Comparison of ENCODE assay signal across 9 cellular contexts in genomic region chr5:172688735-172689572, GRCh38. TPM values are rescaled to one million over a fixed set of nuclear protein-coding genes. Genes with fewer than 3 reads are reported as not detected.
DNase-seq lines count a peak whose midpoint lies in the region; ATAC-seq and TF ChIP-seq lines count a peak whose summit lies in the region.
"Had no signal": no experiment of that assay in that cellular context is flagged by ENCODE, and none has a peak within 500 bp of the region (broad histone marks: within the 10 kb centered on the region; RNA-seq: fewer than 3 reads in every experiment).

No MANE protein-coding gene starts in this region.

- no peak overlapping the region for H3K27ac Mint-ChIP-seq in MCF 10A (ENCODE audit: low read depth, unreplicated experiment)
- H3K27ac Mint-ChIP-seq in activated T-helper 2 cell treated with anti-CD3 and anti-CD28 coated beads, Interferon-gamma antibody, Interleukin-2, Interleukin-4, amounts not matched to agents 10 μg/mL and 5 μg/mL and 100 μg/mL, durations not matched to agents 14 hours and 24 hours and 36 hours, result peak overlapping the region; percentile 40

- POLR2A ChIA-PET in MCF 10A (lab: Yijun Ruan, JAX), result interaction anchor here (0.8 kb wide), 1 partner anchor 10 kb away, joined by 3 read pairs; no protein-coding TSS in a partner anchor

- no peaks in the 10 kb centered on the region for H3K9me3 ChIP-seq in liver (ENCODE audit: control insufficient read depth in 4 of 4, low read length in 3 of 4)
- H3K9me3 ChIP-seq: neutrophil had no signal

- DNase-seq in T47D (ENCODE audit: low read depth in 1 of 2, low spot score in 1 of 2) (peak; percentile 86 to 90), MCF 10A (ENCODE audit: unreplicated experiment) (no peak), OCI-M2 (lab: John Stamatoyannopoulos, UW; ENCODE audit: unreplicated experiment) (no peak)
- peak; percentile 28 for DNase-seq in activated T-helper 2 cell treated with anti-CD3 and anti-CD28 coated beads, Interferon-gamma antibody, Interleukin-2, Interleukin-4, amounts not matched to agents 10 μg/mL and 5 μg/mL and 100 μg/mL, durations not matched to agents 14 hours and 24 hours and 36 hours (ENCODE audit: low spot score)

- BruUV-seq in MCF 10A (replicated peaks; lab: Mats Ljungman, UMichigan), result no TSS peak

- ATAC-seq in GM19351 (IDR thresholded peaks at IDR 0.05; ENCODE audit: unreplicated experiment) (no peak), HG03520 (IDR thresholded peaks at IDR 0.05; ENCODE audit: unreplicated experiment) (no peak)

- TF ChIP-seq RAD21 in liver (IDR thresholded peaks at IDR 0.05), result no peak

- H3K27ac ChIP-seq in liver (ENCODE audit: low read depth in 1 of 2, low read length in 2 of 2) (peak overlapping the region; percentile 39 to 43), urinary bladder (ENCODE audit: low read depth) (peak overlapping the region; percentile 32)
- H3K27ac ChIP-seq: neutrophil had no signal

- H3K27me3 ChIP-seq in liver (ENCODE audit: control insufficient read depth in 4 of 4, insufficient read depth in 4 of 4, low read length in 3 of 4), result no peaks in the 10 kb centered on the region

- H3K4me3 ChIP-seq in liver (ENCODE audit: low read depth in 1 of 3, low read length in 3 of 3) (no peak overlapping the region), urinary bladder (ENCODE audit: low read depth, low read length) (no peak overlapping the region)

- in situ Hi-C loops in T47D (cut with HindIII; ENCODE audit: low pct_unique_long_range_greater_than_20kb, low sequenced_read_pairs), result no loop called here

- H3K36me3 ChIP-seq in liver (ENCODE audit: control insufficient read depth in 4 of 4, insufficient read depth in 3 of 4, low read depth in 1 of 4, low read length in 3 of 4), result no peaks in the 10 kb centered on the region
- no peaks in the 10 kb centered on the region for H3K36me3 ChIP-seq in urinary bladder (ENCODE audit: insufficient read depth)
- H3K36me3 ChIP-seq: neutrophil had no signal

- H3K4me3 Mint-ChIP-seq in MCF 10A (ENCODE audit: unreplicated experiment), result no peak overlapping the region
- H3K4me3 Mint-ChIP-seq in activated T-helper 2 cell treated with anti-CD3 and anti-CD28 coated beads, Interferon-gamma antibody, Interleukin-2, Interleukin-4, amounts not matched to agents 10 μg/mL and 5 μg/mL and 100 μg/mL, durations not matched to agents 14 hours and 24 hours and 36 hours (ENCODE audit: low read depth), result no peak overlapping the region

- H3K4me1 Mint-ChIP-seq in MCF 10A (ENCODE audit: insufficient read depth, unreplicated experiment), result no peaks in the 10 kb centered on the region
- H3K4me1 Mint-ChIP-seq in activated T-helper 2 cell treated with anti-CD3 and anti-CD28 coated beads, Interferon-gamma antibody, Interleukin-2, Interleukin-4, amounts not matched to agents 10 μg/mL and 5 μg/mL and 100 μg/mL, durations not matched to agents 14 hours and 24 hours and 36 hours (ENCODE audit: low read depth), result peaks cover 22% of the 10 kb centered on the region

- H3K4me1 ChIP-seq in liver (ENCODE audit: control insufficient read depth in 4 of 4, insufficient read depth in 4 of 4, low read length in 3 of 4), result peaks cover 3 to 9% (median 5%) of the 10 kb centered on the region in 4 donors
- H3K4me1 ChIP-seq in urinary bladder (ENCODE audit: insufficient read depth), result no peaks in the 10 kb centered on the region

- H3K36me3 Mint-ChIP-seq in MCF 10A (ENCODE audit: insufficient read depth, unreplicated experiment), result peaks cover 4% of the 10 kb centered on the region
- H3K36me3 Mint-ChIP-seq in activated T-helper 2 cell treated with anti-CD3 and anti-CD28 coated beads, Interferon-gamma antibody, Interleukin-2, Interleukin-4, amounts not matched to agents 10 μg/mL and 5 μg/mL and 100 μg/mL, durations not matched to agents 14 hours and 24 hours and 36 hours (ENCODE audit: low read depth), result no peaks in the 10 kb centered on the region

- no peak for TF ChIP-seq CTCF in MCF 10A (IDR thresholded peaks at IDR 0.05; ENCODE audit: unreplicated experiment)
- TF ChIP-seq CTCF in liver (IDR thresholded peaks at IDR 0.05; ENCODE audit: low read depth, low read length, missing input control), result no peak

- no peaks in the 10 kb centered on the region for H3K27me3 Mint-ChIP-seq in MCF 10A (ENCODE audit: insufficient read depth, unreplicated experiment)
- peaks cover 14% of the 10 kb centered on the region for H3K27me3 Mint-ChIP-seq in activated T-helper 2 cell treated with anti-CD3 and anti-CD28 coated beads, Interferon-gamma antibody, Interleukin-2, Interleukin-4, amounts not matched to agents 10 μg/mL and 5 μg/mL and 100 μg/mL, durations not matched to agents 14 hours and 24 hours and 36 hours (ENCODE audit: low read depth)

- intact Hi-C loops in MCF 10A (cut with micrococcal nuclease), result no loop called here
- intact Hi-C loops in activated T-helper 2 cell treated with anti-CD3 and anti-CD28 coated beads, Interferon-gamma antibody, Interleukin-2, Interleukin-4, amounts not matched to agents 10 μg/mL and 5 μg/mL and 100 μg/mL, durations not matched to agents 14 hours and 24 hours and 36 hours (cut with micrococcal nuclease), result no loop called here

- CTCF ChIA-PET in MCF 10A (lab: Yijun Ruan, JAX), result interaction anchor here (0.5 to 2.0 kb wide), 6 partner anchors 7 to 437 kb away, joined by 4 to 9 read pairs (median 5); no protein-coding TSS in a partner anchor

- H3K9ac ChIP-seq in liver (ENCODE audit: low read depth in 1 of 2, low read length in 2 of 2), result no peak overlapping the region

- no peaks in the 10 kb centered on the region for H3K9me3 Mint-ChIP-seq in MCF 10A (ENCODE audit: unreplicated experiment)
- no peaks in the 10 kb centered on the region for H3K9me3 Mint-ChIP-seq in activated T-helper 2 cell treated with anti-CD3 and anti-CD28 coated beads, Interferon-gamma antibody, Interleukin-2, Interleukin-4, amounts not matched to agents 10 μg/mL and 5 μg/mL and 100 μg/mL, durations not matched to agents 14 hours and 24 hours and 36 hours

- 69% methylated on average over 16 of the region's 16 CpGs for WGBS in liver
- WGBS in urinary bladder, result 40% methylated on average over 16 of the region's 16 CpGs

TF ChIP-seq in liver, 16 proteins besides CTCF, POLR2A, EP300 and RAD21:
- TF ChIP-seq, protein P1, sequence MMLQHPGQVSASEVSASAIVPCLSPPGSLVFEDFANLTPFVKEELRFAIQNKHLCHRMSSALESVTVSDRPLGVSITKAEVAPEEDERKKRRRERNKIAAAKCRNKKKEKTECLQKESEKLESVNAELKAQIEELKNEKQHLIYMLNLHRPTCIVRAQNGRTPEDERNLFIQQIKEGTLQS (IDR thresholded peaks at IDR 0.05), result no peak

RNA-seq across cellular contexts. Expression of gene NEURL1B, which starts 47.9 kb away (rescaled TPM):
- total RNA-seq in MCF 10A (2022) (4.8 and 7.6 TPM in 2 replicates), liver (10 to 100 TPM in 1 of 2 donors, 1 to 10 TPM in 1; 4.8 to 10.0 TPM), urinary bladder (52.4 TPM)
- total RNA-seq in activated T-helper 2 cell treated with anti-CD3 and anti-CD28 coated beads, Interferon-gamma antibody, Interleukin-2, Interleukin-4, amounts not matched to agents 10 μg/mL and 5 μg/mL and 100 μg/mL, durations not matched to agents 14 hours and 24 hours and 36 hours, result 0.37 TPM in 2 replicates
- polyA plus RNA-seq in liver (1 to 10 TPM; 1.5 to 6.3 TPM), urinary bladder (51.9 TPM)

Comparison
In these comparisons a context has a peak if more than half of its experiments do, and no peak if none do; other contexts are left out.
1. DNase-seq: peak in T47D (2 of 2) and activated T-helper 2 cell treated with anti-CD3 and anti-CD28 coated beads, Interferon-gamma antibody, Interleukin-2, Interleukin-4, amounts not matched to agents 10 μg/mL and 5 μg/mL and 100 μg/mL, durations not matched to agents 14 hours and 24 hours and 36 hours (single experiment); none in MCF 10A (single experiment) and OCI-M2 (single experiment).